In the genomic region with DNA sequence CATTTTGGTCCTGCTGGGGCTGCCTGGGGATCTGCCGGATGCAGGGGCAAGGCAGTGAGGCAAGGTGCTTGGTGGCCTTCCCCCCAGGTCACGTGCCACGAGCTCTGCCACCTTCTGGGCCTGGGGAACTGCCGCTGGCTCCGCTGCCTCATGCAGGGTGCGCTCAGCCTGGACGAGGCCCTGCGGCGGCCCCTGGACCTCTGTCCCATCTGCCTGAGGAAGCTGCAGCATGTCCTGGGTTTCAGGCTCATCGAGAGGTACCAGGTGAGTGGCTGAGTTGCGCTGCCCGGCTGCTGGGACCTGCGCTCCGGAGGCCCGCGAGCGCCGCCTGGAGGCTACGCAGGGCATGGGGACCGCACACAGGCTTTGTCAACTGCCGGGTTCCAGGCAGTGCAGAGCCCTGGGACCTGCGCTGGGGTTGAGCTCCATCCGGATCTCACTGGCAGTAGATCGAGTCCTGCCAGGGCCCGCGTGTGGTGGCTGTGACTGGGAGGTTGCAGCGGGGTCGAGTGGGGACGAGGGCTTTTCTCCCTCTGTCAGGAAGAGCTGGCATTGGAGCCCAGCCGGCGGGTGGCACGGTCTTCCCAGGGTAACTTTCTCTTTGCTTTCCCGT, we compare ENCODE assay signal across 8 cellular contexts. TPM values are rescaled to one million over a fixed set of nuclear protein-coding genes. Genes with fewer than 3 reads are reported as not detected.
DNase-seq lines count a peak whose midpoint lies in the region; ATAC-seq and TF ChIP-seq lines count a peak whose summit lies in the region.

No MANE protein-coding gene starts in this region.

- H3K9me3 ChIP-seq in SU-DHL-6 (ENCODE audit: insufficient read depth, low read length) (no peaks in the 10 kb centered on the region), adipocyte (ENCODE audit: control insufficient read depth, low read length) (no peaks in the 10 kb centered on the region), skeletal muscle tissue (ENCODE audit: control insufficient read depth in 3 of 3, low read length in 3 of 3) (no peaks in the 10 kb centered on the region)

- TF ChIP-seq CTCF in Calu3 (IDR thresholded peaks at IDR 0.05; ENCODE audit: unreplicated experiment): peak; percentile 98
- peak; percentile 98 for TF ChIP-seq CTCF in SU-DHL-6 (IDR thresholded peaks at IDR 0.05; ENCODE audit: insufficient read depth, low read length, poor library complexity, severe bottlenecking)

- peak overlapping the region; percentile 67 for H3K4me2 ChIP-seq in SU-DHL-6 (ENCODE audit: low read depth, low read length, poor library complexity, severe bottlenecking)

- peaks cover 30% of the 10 kb centered on the region for H3K36me3 Mint-ChIP-seq in Calu3 (ENCODE audit: insufficient read depth, unreplicated experiment)

- H2AFZ ChIP-seq in SU-DHL-6 (ENCODE audit: low read depth, low read length, severe bottlenecking): peak overlapping the region; percentile 45

- H3K4me3 ChIP-seq in SU-DHL-6 (ENCODE audit: insufficient read depth, low read length, poor library complexity, severe bottlenecking) (peak overlapping the region; percentile 47), adipocyte (ENCODE audit: low read length) (peak overlapping the region; percentile 71), skeletal muscle tissue (ENCODE audit: low read length in 3 of 3) (peak overlapping the region in 2 of 3 donors; percentile 14 to 63)

- ATAC-seq in GM19467 (IDR thresholded peaks at IDR 0.05; ENCODE audit: unreplicated experiment) (peak; percentile 70), HG03565 (IDR thresholded peaks at IDR 0.05; ENCODE audit: unreplicated experiment) (peak; percentile 74)

- peak overlapping the region; percentile 39 for H3K27ac Mint-ChIP-seq in Calu3 (ENCODE audit: unreplicated experiment)

- H3F3A ChIP-seq in SU-DHL-6 (ENCODE audit: insufficient read depth): peaks cover 19% of the 10 kb centered on the region

- H3K9ac ChIP-seq in SU-DHL-6 (ENCODE audit: low read length): peak overlapping the region; percentile 69
- H3K9ac ChIP-seq in adipocyte (ENCODE audit: low read length): peak overlapping the region; percentile 66
- peak overlapping the region in 1 of 3 donors; percentile 62 for H3K9ac ChIP-seq in skeletal muscle tissue (ENCODE audit: low read depth in 1 of 3, low read length in 3 of 3)

- peak; percentile 92 for DNase-seq in Calu3
- DNase-seq in adipocyte (ENCODE audit: low read depth): peak; percentile 51
- peak in 40 of 51 donors; percentile 19 to 83 (median 48) for DNase-seq in hypothalamus (lab: John Stamatoyannopoulos, UW)
- DNase-seq in KG1 (lab: John Stamatoyannopoulos, UW): no peak

- H3K27ac ChIP-seq in SU-DHL-6 (ENCODE audit: low read depth, low read length) (peak overlapping the region; percentile 92), skeletal muscle tissue (ENCODE audit: low read depth, low read length) (no peak overlapping the region)

- H3K9me2 ChIP-seq in SU-DHL-6 (replicated peaks; ENCODE audit: insufficient read depth, low read length): no peaks in the 10 kb centered on the region

- no TSS peak for BruUV-seq in Calu3 (replicated peaks; lab: Mats Ljungman, UMichigan)

- H3K36me3 ChIP-seq in SU-DHL-6 (ENCODE audit: low read length) (no peaks in the 10 kb centered on the region), adipocyte (ENCODE audit: control insufficient read depth, insufficient read depth, low read length, severe bottlenecking) (no peaks in the 10 kb centered on the region), skeletal muscle tissue (ENCODE audit: control insufficient read depth in 3 of 3, insufficient read depth in 3 of 3, low read length in 3 of 3) (no peaks in the 10 kb centered on the region)

- CTCF ChIA-PET in Calu3 (lab: Charles Lee): interaction anchor here (0.6 to 5.0 kb wide), 22 partner anchors 9 to 330 kb away, joined by 3 to 26 read pairs (median 4); partner anchors contain the start of gene AMZ1

- peak overlapping the region; percentile 59 for H3K4me3 Mint-ChIP-seq in Calu3 (ENCODE audit: low read depth, unreplicated experiment)

- no peaks in the 10 kb centered on the region for H3K27me3 ChIP-seq in SU-DHL-6 (ENCODE audit: low read length)
- H3K27me3 ChIP-seq in adipocyte (replicated peaks; ENCODE audit: control insufficient read depth, insufficient read depth, low read length): no peaks in the 10 kb centered on the region
- H3K27me3 ChIP-seq in skeletal muscle tissue (ENCODE audit: control insufficient read depth in 3 of 3, insufficient read depth in 3 of 3, low read length in 3 of 3): peaks cover 5 to 35% (median 5%) of the 10 kb centered on the region in 3 donors

- peaks cover 10% of the 10 kb centered on the region for H3K4me1 Mint-ChIP-seq in Calu3 (ENCODE audit: low read depth, unreplicated experiment)

- H3K9me3 Mint-ChIP-seq in Calu3 (ENCODE audit: low read depth, unreplicated experiment): no peaks in the 10 kb centered on the region

- intact Hi-C loops in Calu3 (cut with micrococcal nuclease; ENCODE audit: unreplicated experiment): no loop called here

- H3K27me3 Mint-ChIP-seq in Calu3 (ENCODE audit: unreplicated experiment): no peaks in the 10 kb centered on the region

- H3K4me1 ChIP-seq in adipocyte (ENCODE audit: control insufficient read depth, insufficient read depth, low read length) (peaks cover 8% of the 10 kb centered on the region), skeletal muscle tissue (ENCODE audit: control insufficient read depth in 3 of 3, insufficient read depth in 3 of 3, low read length in 3 of 3) (peaks cover 8 to 11% (median 9%) of the 10 kb centered on the region in 3 donors)

- H4K20me1 ChIP-seq in SU-DHL-6 (ENCODE audit: low read depth, low read length): no peaks in the 10 kb centered on the region

- no peaks in the 10 kb centered on the region for H3K79me2 ChIP-seq in SU-DHL-6 (ENCODE audit: insufficient read depth, low read length)

RNA-seq across cellular contexts. Expression of gene AMZ1, which starts 21.7 kb away (rescaled TPM):
- total RNA-seq in Calu3 (2022) (0.12 and 0.44 TPM in 2 replicates), skeletal muscle tissue (under 0.01 TPM)
